In the genomic region with DNA sequence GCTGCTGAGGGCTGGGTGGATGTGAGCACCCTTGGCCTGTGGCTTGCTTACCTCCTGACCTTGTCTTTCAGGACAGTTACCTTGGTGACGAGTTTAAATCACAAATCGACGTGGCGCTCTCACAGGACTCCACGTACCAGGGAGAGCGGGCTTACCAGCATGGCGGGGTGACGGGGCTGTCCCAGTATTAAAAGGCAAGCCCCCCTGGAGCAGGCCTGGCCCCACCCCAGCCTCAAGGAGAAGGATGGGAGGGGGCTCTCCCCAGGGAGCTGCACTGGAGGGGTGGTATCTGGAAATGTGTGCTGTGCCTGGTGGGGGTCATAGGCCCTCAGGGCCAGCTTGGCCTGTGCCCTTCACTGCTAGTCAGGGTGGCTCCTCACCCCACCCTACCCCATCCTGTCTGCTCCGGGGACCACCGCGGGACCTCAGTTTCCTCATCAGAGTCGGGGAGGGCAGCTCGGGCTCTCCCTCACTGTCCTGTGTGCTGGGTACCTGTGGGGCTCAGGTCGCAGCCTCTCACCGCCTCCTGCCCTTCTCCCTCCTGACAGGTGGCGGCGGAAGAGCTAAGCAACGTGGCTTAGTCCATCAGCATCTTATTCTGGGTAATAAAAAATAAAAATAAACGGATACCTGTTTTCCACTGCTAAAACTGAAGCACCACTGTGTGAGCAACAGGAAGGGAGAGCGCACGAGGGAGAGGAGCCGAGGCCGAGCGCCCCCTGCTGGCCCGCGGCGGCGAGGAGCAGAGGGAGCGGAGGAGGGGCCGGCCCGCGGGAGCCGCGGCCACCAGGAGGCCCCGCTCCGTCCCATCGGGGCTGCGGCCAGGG, we compare ENCODE assay signal across 8 cellular contexts. TPM values are rescaled to one million over a fixed set of nuclear protein-coding genes. Genes with fewer than 3 reads are reported as not detected.
A peak's percentile ranks its signal among the peaks of the same experiment; 100 is the strongest.
DNase-seq lines count a peak whose midpoint lies in the region; ATAC-seq and TF ChIP-seq lines count a peak whose summit lies in the region.

No MANE protein-coding gene starts in this region.

- no peak overlapping the region for H3K4me3 ChIP-seq in AG10803 (ENCODE audit: low read length)
- H3K4me3 ChIP-seq in HAP-1 = no peak overlapping the region
- H3K4me3 ChIP-seq in cardiac muscle cell = no peak overlapping the region
- no peak overlapping the region for H3K4me3 ChIP-seq in prostate gland

- in situ Hi-C loops in HAP-1 (cut with MboI; ENCODE audit: low sequenced_read_pairs) = no loop called here

- H3K36me3 ChIP-seq in HAP-1 (replicated peaks) (peaks cover 59% of the 10 kb centered on the region), cardiac muscle cell (peaks cover 39% of the 10 kb centered on the region), prostate gland (peaks cover 25 to 31% of the 10 kb centered on the region in 2 donors)

- 39% methylated on average over 38 of the region's 38 CpGs for WGBS in prostate gland

- no peaks in the 10 kb centered on the region for H3K4me1 ChIP-seq in HAP-1
- peaks cover 2% of the 10 kb centered on the region for H3K4me1 ChIP-seq in cardiac muscle cell (ENCODE audit: low read depth)
- no peaks in the 10 kb centered on the region for H3K4me1 ChIP-seq in prostate gland (replicated peaks)

- TF ChIP-seq CTCF in AG10803 (conservative IDR thresholded peaks at IDR 0.05; ENCODE audit: low read length) (peak; percentile 67), cardiac muscle cell (IDR thresholded peaks at IDR 0.05; ENCODE audit: low read depth, low read length) (peak; percentile 99), prostate gland (IDR thresholded peaks at IDR 0.05) (peak; percentile 95 to 96 (median 96))

- ATAC-seq in SK-N-SH treated with all-trans-retinoic acid at 6 μM for 48 hours = peak; percentile 94
- peak; percentile 82 to 84 for ATAC-seq in activated naive CD4-positive, alpha-beta T cell treated with anti-CD3 and anti-CD28 coated beads, Interleukin-2, amount 50 U/mL, for 72 hours

- H3K27me3 ChIP-seq in HAP-1 (ENCODE audit: low read depth) (no peaks in the 10 kb centered on the region), cardiac muscle cell (no peaks in the 10 kb centered on the region), prostate gland (replicated peaks; ENCODE audit: insufficient read depth) (no peaks in the 10 kb centered on the region)

- peaks cover 9 to 18% of the 10 kb centered on the region in 2 donors for H3K36me3 Mint-ChIP-seq in activated naive CD4-positive, alpha-beta T cell treated with anti-CD3 and anti-CD28 coated beads, Interleukin-2, amount 50 U/mL, for 72 hours

- H3K27ac ChIP-seq in cardiac muscle cell (no peak overlapping the region), prostate gland (no peak overlapping the region)

- no peaks in the 10 kb centered on the region for H3K9me3 Mint-ChIP-seq in activated naive CD4-positive, alpha-beta T cell treated with anti-CD3 and anti-CD28 coated beads, Interleukin-2, amount 50 U/mL, for 72 hours

- H3K27ac Mint-ChIP-seq in activated naive CD4-positive, alpha-beta T cell treated with anti-CD3 and anti-CD28 coated beads, Interleukin-2, amount 50 U/mL, for 72 hours = peak overlapping the region; percentile 68 to 72

- H3K9me3 ChIP-seq in HAP-1 (no peaks in the 10 kb centered on the region), cardiac muscle cell (ENCODE audit: low read depth) (no peaks in the 10 kb centered on the region), prostate gland (no peaks in the 10 kb centered on the region)

- DNase-seq in AG10803 (ENCODE audit: low read depth) (peak; percentile 40), HAP-1 (ENCODE audit: low spot score in 2 of 2) (peak; percentile 49 to 79), cardiac muscle cell (ENCODE audit: low read depth in 1 of 2, low spot score in 1 of 2) (peak; percentile 68 to 82), prostate gland (ENCODE audit: low spot score) (peak; percentile 46), cerebellar nuclear complex (lab: John Stamatoyannopoulos, UW) (no peak), NCI-H2029 treated with DMSO at 0.1 percent for 48 hours (lab: John Stamatoyannopoulos, UW) (no peak)
- peak in 1 of 2 donors; percentile 85 for DNase-seq in activated naive CD4-positive, alpha-beta T cell treated with anti-CD3 and anti-CD28 coated beads, Interleukin-2, amount 50 U/mL, for 72 hours (ENCODE audit: low spot score in 2 of 2)

- no peak for TF ChIP-seq POLR2A in prostate gland (IDR thresholded peaks at IDR 0.05)

- intact Hi-C loops in prostate gland (cut with DNase I) = no loop called here

TF ChIP-seq in SK-N-SH treated with all-trans-retinoic acid at 6 μM for 48 hours, 23 proteins besides CTCF, POLR2A, EP300 and RAD21:
- TF ChIP-seq OSR1 (CRISPR knock-in tag; IDR thresholded peaks at IDR 0.05) (no peak), BACH2 (CRISPR knock-in tag; IDR thresholded peaks at IDR 0.05; ENCODE audit: borderline replicate concordance) (no peak), TOX (CRISPR knock-in tag; IDR thresholded peaks at IDR 0.05; ENCODE audit: borderline replicate concordance) (no peak), POU6F1 (CRISPR knock-in tag; IDR thresholded peaks at IDR 0.05; ENCODE audit: borderline replicate concordance, low read depth) (no peak)
- TF ChIP-seq, protein P1, sequence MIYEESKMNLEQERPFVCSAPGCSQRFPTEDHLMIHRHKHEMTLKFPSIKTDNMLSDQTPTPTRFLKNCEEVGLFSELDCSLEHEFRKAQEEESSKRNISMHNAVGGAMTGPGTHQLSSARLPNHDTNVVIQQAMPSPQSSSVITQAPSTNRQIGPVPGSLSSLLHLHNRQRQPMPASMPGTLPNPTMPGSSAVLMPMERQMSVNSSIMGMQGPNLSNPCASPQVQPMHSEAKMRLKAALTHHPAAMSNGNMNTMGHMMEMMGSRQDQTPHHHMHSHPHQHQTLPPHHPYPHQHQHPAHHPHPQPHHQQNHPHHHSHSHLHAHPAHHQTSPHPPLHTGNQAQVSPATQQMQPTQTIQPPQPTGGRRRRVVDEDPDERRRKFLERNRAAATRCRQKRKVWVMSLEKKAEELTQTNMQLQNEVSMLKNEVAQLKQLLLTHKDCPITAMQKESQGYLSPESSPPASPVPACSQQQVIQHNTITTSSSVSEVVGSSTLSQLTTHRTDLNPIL (CRISPR knock-in tag; IDR thresholded peaks at IDR 0.05; ENCODE audit: low read depth) = no peak
TF ChIP-seq in SK-N-SH treated with all-trans-retinoic acid at 6 μM for 48 hours: peak in this region for 0.

RNA-seq across cellular contexts. Expression of gene CERS1, which starts 29.8 kb away (rescaled TPM):
- total RNA-seq in activated naive CD4-positive, alpha-beta T cell treated with anti-CD3 and anti-CD28 coated beads, Interleukin-2, amount 50 U/mL, for 72 hours = under 1 TPM in 1 of 2 donors, not detected in 1; 0.21 TPM
- total RNA-seq in cardiac muscle cell (15.2 and 16.1 TPM in 2 replicates), prostate gland (10 to 100 TPM in 1 of 2 donors, not detected in 1; 38.7 TPM)
- 29.3 and 30.9 TPM in 2 replicates for polyA plus RNA-seq in cardiac muscle cell

RNA-seq across cellular contexts. Expression of gene UPF1, which starts 34.4 kb away (rescaled TPM):
- 100 to 1,000 TPM in 1 of 2 donors, 10 to 100 TPM in 1; 81.6 to 109 TPM for total RNA-seq in activated naive CD4-positive, alpha-beta T cell treated with anti-CD3 and anti-CD28 coated beads, Interleukin-2, amount 50 U/mL, for 72 hours
- total RNA-seq in cardiac muscle cell (77.5 and 121 TPM in 2 replicates), prostate gland (100 to 1,000 TPM; 105 to 171 TPM)
- 36.4 and 37.7 TPM in 2 replicates for polyA plus RNA-seq in cardiac muscle cell

RNA-seq across cellular contexts. Expression of gene COPE, which starts 53.0 kb away (rescaled TPM):
- 100 to 1,000 TPM; 147 to 190 TPM for total RNA-seq in activated naive CD4-positive, alpha-beta T cell treated with anti-CD3 and anti-CD28 coated beads, Interleukin-2, amount 50 U/mL, for 72 hours
- total RNA-seq in cardiac muscle cell (306 and 478 TPM in 2 replicates), prostate gland (100 to 1,000 TPM; 402 to 553 TPM)
- 417 and 523 TPM in 2 replicates for polyA plus RNA-seq in cardiac muscle cell

RNA-seq across cellular contexts. Expression of gene DDX49, which starts 53.3 kb away (rescaled TPM):
- 10 to 100 TPM; 46.7 to 51.2 TPM for total RNA-seq in activated naive CD4-positive, alpha-beta T cell treated with anti-CD3 and anti-CD28 coated beads, Interleukin-2, amount 50 U/mL, for 72 hours
- 57.6 and 65.4 TPM in 2 replicates for total RNA-seq in cardiac muscle cell
- 42.8 and 48.5 TPM in 2 replicates for polyA plus RNA-seq in cardiac muscle cell
- 10 to 100 TPM; 72.0 to 91.2 TPM for total RNA-seq in prostate gland

Comparison
In these comparisons a context has a peak if more than half of its experiments do, and no peak if none do; other contexts are left out.
1. DNase-seq: peak in AG10803 (single experiment), HAP-1 (2 of 2), cardiac muscle cell (2 of 2) and prostate gland (single experiment); none in cerebellar nuclear complex (0 of 2) and NCI-H2029 treated with DMSO at 0.1 percent for 48 hours (single experiment).
2. Peak in every context shown above with its lines, with median percentiles within 50 percentile points of each other: CTCF ChIP-seq.